8 cellular contexts compared by ENCODE assay signal in the genomic region with DNA sequence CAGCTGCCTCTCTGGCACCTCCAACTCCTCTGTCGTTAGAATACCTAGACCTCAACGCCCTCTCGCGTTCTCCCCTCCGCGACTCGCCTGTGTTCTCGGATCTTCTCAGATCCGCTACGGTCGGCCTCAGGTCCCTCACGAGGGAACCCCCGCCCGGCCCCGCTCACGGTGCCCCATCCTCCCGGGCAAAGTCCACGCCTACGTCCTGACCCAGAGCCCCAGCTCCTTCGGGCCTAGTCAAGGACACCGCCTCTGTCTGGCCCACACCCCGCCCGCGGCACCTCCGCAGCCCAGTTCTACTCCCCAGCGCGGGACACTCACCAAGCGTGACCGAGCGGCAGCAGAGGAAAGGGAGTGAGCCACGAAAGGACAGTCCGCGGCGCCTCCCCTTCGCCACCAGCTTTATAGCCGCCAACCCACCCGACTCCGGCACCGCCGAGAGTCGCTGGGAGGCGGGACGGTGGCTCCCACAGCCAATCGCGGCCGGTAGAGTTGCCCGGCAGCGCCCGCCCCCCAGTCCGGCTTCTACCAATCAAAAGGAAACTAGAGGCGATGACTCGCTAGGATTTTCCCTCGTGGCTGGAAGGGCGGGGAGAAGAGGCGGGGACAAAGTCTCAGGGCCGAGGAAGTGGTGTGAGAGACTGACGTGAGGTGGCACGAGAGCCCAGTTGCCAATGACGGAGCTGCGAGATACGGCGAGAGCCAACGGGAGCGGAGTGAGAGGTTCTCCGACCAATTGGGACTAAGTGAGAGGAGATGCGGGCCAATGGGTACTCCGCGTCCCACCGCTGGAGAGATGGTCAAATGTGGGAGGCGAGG. TPM values are rescaled to one million over a fixed set of nuclear protein-coding genes. Genes with fewer than 3 reads are reported as not detected.
A peak's percentile ranks its signal among the peaks of the same experiment; 100 is the strongest.
DNase-seq lines count a peak whose midpoint lies in the region; ATAC-seq and TF ChIP-seq lines count a peak whose summit lies in the region.

A gene (minus strand): TSS at position 378 of the 819 bp plus-strand sequence. CDS start 14,447 bp downstream, outside the sequence.

- peak within 1 kb of the TSS; percentile 90 for H3K4me3 Mint-ChIP-seq in central memory CD8-positive, alpha-beta T cell

- TF ChIP-seq CTCF in AG09309 (IDR thresholded peaks at IDR 0.05; ENCODE audit: control insufficient read depth, insufficient read depth, low read depth, low read length, missing control alignments) (no peak), spleen (IDR thresholded peaks at IDR 0.05 in 8 of 11, conservative IDR thresholded peaks at IDR 0.05 in 3 of 11) (peak in 2 of 11 experiments; percentile 21 to 37)

- intact Hi-C loops in spleen (cut with DNase I; ENCODE audit: low total_unique reads), result loop anchor here (10.0 kb wide), 2 partner anchors 172 to 188 kb away; a partner anchor contains a TSS

- H3K4me1 ChIP-seq in spleen, result peaks cover 13 to 53% (median 24%) of the 10 kb centered on the region in 6 donors

- no peaks in the 10 kb centered on the region for H3K27me3 ChIP-seq in spleen (replicated peaks in 1 of 7)

- no peaks in the 10 kb centered on the region for H3K9me3 Mint-ChIP-seq in central memory CD8-positive, alpha-beta T cell

- 0 to 1% (median 0%) methylated on average over 62 to 70 of the region's 70 CpGs for WGBS in spleen, 5 donors

- no peaks in the 10 kb centered on the region for H3K36me3 ChIP-seq in spleen

- no peaks in the 10 kb centered on the region for H3K9me3 ChIP-seq in spleen

- H3K27me3 Mint-ChIP-seq in central memory CD8-positive, alpha-beta T cell, result peaks cover 9% of the 10 kb centered on the region

- H3K4me3 ChIP-seq in AG09309 (ENCODE audit: control insufficient read depth, low read depth, low read length), result peak within 1 kb of the TSS; percentile 70
- H3K4me3 ChIP-seq in spleen, result peak within 1 kb of the TSS; percentile 60 to 86 (median 82)

- DNase-seq in AG09309 (ENCODE audit: low read depth), result peak; percentile 97
- DNase-seq in NCI-H446 (lab: John Stamatoyannopoulos, UW), result peak; percentile 99 to 100
- DNase-seq in activated CD4-positive, CD25-positive, alpha-beta regulatory T cell treated with anti-CD3 and anti-CD28 coated beads, Interleukin-2, amount 50 U/mL, for 16 hours (ENCODE audit: low read depth, low spot score), result peak; percentile 97
- peak; percentile 96 to 99 for DNase-seq in central memory CD8-positive, alpha-beta T cell (ENCODE audit: low spot score in 2 of 2)
- peak; percentile 99 for DNase-seq in inferior parietal cortex (ENCODE audit: extremely low spot score)
- peak; percentile 99 for DNase-seq in spleen

- H3K27ac Mint-ChIP-seq in central memory CD8-positive, alpha-beta T cell (ENCODE audit: low read depth), result peak within 1 kb of the TSS; percentile 95

- peaks cover 30% of the 10 kb centered on the region for H3K4me1 Mint-ChIP-seq in central memory CD8-positive, alpha-beta T cell

- peak; percentile 88 for ATAC-seq in GM19025 (IDR thresholded peaks at IDR 0.05; ENCODE audit: low read depth, unreplicated experiment)
- ATAC-seq in HG03342 (IDR thresholded peaks at IDR 0.05; ENCODE audit: unreplicated experiment), result peak; percentile 93
- peak; percentile 88 for ATAC-seq in central memory CD8-positive, alpha-beta T cell (replicated peaks; ENCODE audit: extremely low read depth, poor library complexity, severe bottlenecking)

- TF ChIP-seq POLR2A in spleen (IDR thresholded peaks at IDR 0.05), result peak; percentile 69 to 97 (median 92)

- H3K36me3 Mint-ChIP-seq in central memory CD8-positive, alpha-beta T cell (ENCODE audit: insufficient read depth), result peaks cover 15% of the 10 kb centered on the region

- H3K27ac ChIP-seq in spleen, result peak within 1 kb of the TSS; percentile 86 to 98 (median 95)

RNA-seq across cellular contexts. Expression of the gene that starts here (rescaled TPM):
- 10 to 100 TPM; 18.7 to 74.9 (median 30.0) TPM for total RNA-seq in spleen
- polyA plus RNA-seq in spleen, result 10 to 100 TPM; 12.0 to 18.0 (median 13.1) TPM

Comparison
In these comparisons a context has a peak if more than half of its experiments do, and no peak if none do; other contexts are left out.
1. Peak in every context shown above with its lines: DNase-seq, ATAC-seq, H3K4me3 ChIP-seq and H3K27ac ChIP-seq.